15 cellular contexts compared by ENCODE assay signal in the genomic region with DNA sequence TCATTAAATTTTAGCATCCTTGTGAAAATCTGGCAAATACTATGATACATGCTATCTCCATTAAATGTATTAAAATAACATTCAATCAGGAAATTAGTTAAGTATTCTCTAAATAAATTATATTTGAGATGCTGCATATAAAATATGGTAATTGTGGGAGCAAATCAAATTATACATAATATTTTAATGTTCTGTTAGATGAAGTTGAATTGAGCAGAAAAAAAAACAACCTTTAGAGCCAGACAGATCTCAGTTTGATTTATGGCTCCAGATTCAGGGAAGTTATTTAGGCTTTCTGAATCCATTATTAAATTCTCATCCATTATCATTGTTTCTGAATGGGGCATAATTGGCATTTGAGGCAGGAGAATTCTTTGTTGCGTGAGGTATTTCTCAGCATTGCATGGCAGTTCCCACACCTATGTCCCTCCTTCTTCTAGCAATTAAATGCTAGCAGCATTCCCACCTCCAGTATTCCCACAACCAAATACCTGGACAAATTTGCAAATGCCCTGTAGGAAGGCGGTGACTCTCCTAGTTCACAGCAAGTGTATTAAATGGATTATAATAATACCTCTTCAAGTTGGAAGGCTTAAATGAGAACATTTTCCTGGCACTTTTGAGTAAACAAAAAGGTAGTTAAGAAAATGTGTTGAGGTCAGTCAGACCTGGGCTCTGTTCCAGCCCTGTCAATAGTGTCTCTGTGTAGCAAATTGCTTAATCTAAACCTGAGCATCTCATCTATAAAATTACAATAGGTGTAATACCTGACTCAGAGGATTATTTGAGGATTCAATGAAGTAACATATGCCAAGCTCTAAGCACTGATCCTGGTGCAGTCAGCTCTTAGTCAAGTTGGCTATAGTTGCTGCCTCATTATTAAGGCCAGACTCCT.
A peak's percentile ranks its signal among the peaks of the same experiment; 100 is the strongest.
DNase-seq lines count a peak whose midpoint lies in the region; ATAC-seq and TF ChIP-seq lines count a peak whose summit lies in the region.
"Had no signal": no experiment of that assay in that cellular context is flagged by ENCODE, and none has a peak within 500 bp of the region (broad histone marks: within the 10 kb centered on the region; RNA-seq: fewer than 3 reads in every experiment).

No MANE protein-coding gene starts in this region.

- DNase-seq in DMS53 (lab: John Stamatoyannopoulos, UW) (peak; percentile 27), NCI-H1436 (lab: John Stamatoyannopoulos, UW) (peak; percentile 63), astrocyte of the hippocampus (ENCODE audit: low read depth, low spot score) (peak; percentile 55), lung (ENCODE audit: low spot score) (peak; percentile 73), neuronal stem cell (ENCODE audit: low spot score) (no peak), NCI-H226 (no peak), dorsolateral prefrontal cortex (no peak)
- no peak for DNase-seq in stimulated activated naive CD4-positive, alpha-beta T cell (lab: John Stamatoyannopoulos, UW)
- DNase-seq: activated CD4-positive, alpha-beta T cell treated with anti-CD3 and anti-CD28 coated beads, Interleukin-2, amount 50 U/mL, for 4 hours; activated naive CD8-positive, alpha-beta T cell treated with anti-CD3 and anti-CD28 coated beads for 36 hours; effector memory CD4-positive, alpha-beta T cell; nucleus accumbens; thyroid gland had no signal

- H3K4ac ChIP-seq in neuronal stem cell (ENCODE audit: low read length), result no peak overlapping the region

- H3K27me3 ChIP-seq in lung (ENCODE audit: control insufficient read depth, insufficient read depth) (no peaks in the 10 kb centered on the region), neuronal stem cell (ENCODE audit: control insufficient read depth in 3 of 3, insufficient read depth in 3 of 3, low read depth in 1 of 3, low read length in 3 of 3) (no peaks in the 10 kb centered on the region), dorsolateral prefrontal cortex (no peaks in the 10 kb centered on the region)
- H3K27me3 ChIP-seq: BLaER1 treated with 17β-estradiol and CSF1 and Interleukin-3, amounts not matched to agents 10 nM and 100 nM; SJSA1; thyroid gland had no signal

- no peaks in the 10 kb centered on the region for H3K9me3 ChIP-seq in lung (ENCODE audit: control insufficient read depth in 2 of 2, insufficient read depth in 1 of 2, low read length in 1 of 2)
- H3K9me3 ChIP-seq in neuronal stem cell (replicated peaks in 1 of 2; ENCODE audit: control insufficient read depth in 2 of 2, insufficient read depth in 1 of 2, low read depth in 1 of 2, low read length in 2 of 2), result no peaks in the 10 kb centered on the region
- H3K9me3 ChIP-seq: BLaER1 treated with 17β-estradiol and CSF1 and Interleukin-3, amounts not matched to agents 10 nM and 100 nM; SJSA1; thyroid gland had no signal

- no peak overlapping the region for H3K23ac ChIP-seq in neuronal stem cell (ENCODE audit: low read depth, low read length, poor library complexity)

- H3K79me1 ChIP-seq in neuronal stem cell (ENCODE audit: low read depth, low read length), result no peaks in the 10 kb centered on the region

- whole genome bisulfite sequencing in lung, 2 donors, result 74 to 85% methylated on average over 2 of the region's 2 CpGs
- WGBS in neuronal stem cell (ENCODE audit: extremely low coverage in 2 of 2, insufficient read length in 2 of 2, insufficient replicate concordance in 1 of 2), 2 donors, result no CpG with 5 or more reads among the region's 2 CpGs

- no peak overlapping the region for H3K4me2 ChIP-seq in neuronal stem cell (ENCODE audit: insufficient read depth, low read length, poor library complexity, severe bottlenecking)
- H3K4me2 ChIP-seq: BLaER1 treated with 17β-estradiol and CSF1 and Interleukin-3, amounts not matched to agents 10 nM and 100 nM had no signal

- no peak overlapping the region for H2AK5ac ChIP-seq in neuronal stem cell (ENCODE audit: low read depth, low read length)

- H4K8ac ChIP-seq in neuronal stem cell (ENCODE audit: low read depth, low read length), result no peak overlapping the region

- no peak overlapping the region for H3K18ac ChIP-seq in neuronal stem cell (ENCODE audit: low read length)

- H2BK15ac ChIP-seq in neuronal stem cell (ENCODE audit: low read length), result no peak overlapping the region

- no peak overlapping the region for H2BK120ac ChIP-seq in neuronal stem cell (ENCODE audit: low read depth, low read length)

- no peak overlapping the region for H2BK12ac ChIP-seq in neuronal stem cell (ENCODE audit: low read length)

- intact Hi-C loops in dorsolateral prefrontal cortex (cut with DNase I), result no loop called here

- no peak overlapping the region for H3K14ac ChIP-seq in neuronal stem cell (ENCODE audit: low read length)

- peak; percentile 46 for ATAC-seq in lung (ENCODE audit: insufficient read depth, low FRiP score)

- H2BK5ac ChIP-seq in neuronal stem cell (ENCODE audit: low read length), result no peak overlapping the region

- no peak overlapping the region for H2AFZ ChIP-seq in neuronal stem cell (ENCODE audit: low read length)

- H3K27ac ChIP-seq in lung (ENCODE audit: low read depth in 1 of 2, low read length in 1 of 2), result peak overlapping the region; percentile 36 to 85
- no peak overlapping the region for H3K27ac ChIP-seq in neuronal stem cell (replicated peaks; ENCODE audit: low read length)
- H3K27ac ChIP-seq in dorsolateral prefrontal cortex, result no peak overlapping the region
- H3K27ac ChIP-seq: BLaER1 treated with 17β-estradiol and CSF1 and Interleukin-3, amounts not matched to agents 10 nM and 100 nM; SJSA1; thyroid gland had no signal

- no peak overlapping the region for H3K9ac ChIP-seq in neuronal stem cell (ENCODE audit: low read depth, low read length, poor library complexity)
- H3K9ac ChIP-seq: BLaER1 treated with 17β-estradiol and CSF1 and Interleukin-3, amounts not matched to agents 10 nM and 100 nM had no signal

- H4K91ac ChIP-seq in neuronal stem cell (ENCODE audit: low read depth, low read length, poor library complexity), result no peak overlapping the region

- H3K36me3 ChIP-seq in lung (ENCODE audit: control insufficient read depth in 2 of 2, insufficient read depth in 2 of 2, low read length in 2 of 2) (no peaks in the 10 kb centered on the region), neuronal stem cell (replicated peaks in 1 of 2; ENCODE audit: control insufficient read depth in 2 of 2, insufficient read depth in 2 of 2, low read length in 2 of 2) (no peaks in the 10 kb centered on the region)
- H3K36me3 ChIP-seq: BLaER1 treated with 17β-estradiol and CSF1 and Interleukin-3, amounts not matched to agents 10 nM and 100 nM; SJSA1; thyroid gland had no signal

- no peak overlapping the region for H3K4me3 ChIP-seq in lung
- no peak overlapping the region for H3K4me3 ChIP-seq in neuronal stem cell (ENCODE audit: low read length in 2 of 2)
- no peak overlapping the region for H3K4me3 ChIP-seq in dorsolateral prefrontal cortex
- H3K4me3 ChIP-seq: BLaER1 treated with 17β-estradiol and CSF1 and Interleukin-3, amounts not matched to agents 10 nM and 100 nM; SJSA1; thyroid gland had no signal

- H3K4me1 ChIP-seq in lung (ENCODE audit: control insufficient read depth in 2 of 2, insufficient read depth in 2 of 2, low read length in 2 of 2) (peaks cover 0 to 14% of the 10 kb centered on the region in 2 donors), neuronal stem cell (ENCODE audit: control insufficient read depth in 2 of 2, insufficient read depth in 1 of 2, low read depth in 1 of 2, low read length in 2 of 2) (peaks cover 0 to 2% of the 10 kb centered on the region in 2 donors)
- H3K4me1 ChIP-seq: BLaER1 treated with 17β-estradiol and CSF1 and Interleukin-3, amounts not matched to agents 10 nM and 100 nM; SJSA1; thyroid gland had no signal

- TF ChIP-seq CTCF in lung (IDR thresholded peaks at IDR 0.05; ENCODE audit: control extremely low read depth, extremely low read depth) (no peak), dorsolateral prefrontal cortex (IDR thresholded peaks at IDR 0.05 in 54 of 56, conservative IDR thresholded peaks at IDR 0.05 in 2 of 56; ENCODE audit: low read depth in 1 of 56, partially characterized antibody in 56 of 56) (no peak)

Comparison
In these comparisons a context has a peak if more than half of its experiments do, and no peak if none do; other contexts are left out.
1. DNase-seq: peak in DMS53 (single experiment), NCI-H1436 (single experiment), astrocyte of the hippocampus (single experiment) and lung (single experiment); none in neuronal stem cell (single experiment), NCI-H226 (single experiment), stimulated activated naive CD4-positive, alpha-beta T cell (0 of 6) and dorsolateral prefrontal cortex (0 of 10).
2. H3K27ac ChIP-seq: peak in lung (2 of 2); none in neuronal stem cell (single experiment) and dorsolateral prefrontal cortex (0 of 59).